Comparison of ENCODE assay signal across 8 cellular contexts in genomic region chr4:47031713-47032404, GRCh38. TPM values are rescaled to one million over a fixed set of nuclear protein-coding genes. Genes with fewer than 3 reads are reported as not detected.
A peak's percentile ranks its signal among the peaks of the same experiment; 100 is the strongest.
DNase-seq lines count a peak whose midpoint lies in the region; ATAC-seq lines count a peak whose summit lies in the region.

No MANE protein-coding gene starts in this region.

- peaks cover 20% of the 10 kb centered on the region for H3K4me1 ChIP-seq in CD4-positive, CD25-positive, alpha-beta regulatory T cell (ENCODE audit: control insufficient read depth, insufficient read depth, low read length, poor library complexity, severe bottlenecking)
- no peaks in the 10 kb centered on the region for H3K4me1 ChIP-seq in right cardiac atrium (ENCODE audit: control insufficient read depth, insufficient read depth, low read length)

- H3K27ac Mint-ChIP-seq in CD4-positive, CD25-positive, alpha-beta regulatory T cell, result no peak overlapping the region
- H3K27ac Mint-ChIP-seq in activated naive CD8-positive, alpha-beta T cell, result no peak overlapping the region

- H3K9me3 Mint-ChIP-seq in CD4-positive, CD25-positive, alpha-beta regulatory T cell, result peaks cover 0 to 5% (median 0%) of the 10 kb centered on the region in 7 donors
- no peaks in the 10 kb centered on the region for H3K9me3 Mint-ChIP-seq in activated naive CD8-positive, alpha-beta T cell (ENCODE audit: low read depth)

- H3K27me3 Mint-ChIP-seq in CD4-positive, CD25-positive, alpha-beta regulatory T cell, result peaks cover 43% of the 10 kb centered on the region
- H3K27me3 Mint-ChIP-seq in activated naive CD8-positive, alpha-beta T cell, result peaks cover 29% of the 10 kb centered on the region

- H3K4me1 Mint-ChIP-seq in CD4-positive, CD25-positive, alpha-beta regulatory T cell, result peaks cover 0 to 22% (median 7%) of the 10 kb centered on the region in 4 donors
- peaks cover 17% of the 10 kb centered on the region for H3K4me1 Mint-ChIP-seq in activated naive CD8-positive, alpha-beta T cell (ENCODE audit: low read depth)

- DNase-seq in CD4-positive, CD25-positive, alpha-beta regulatory T cell, result peak in 1 of 3 donors; percentile 19
- DNase-seq in right cardiac atrium, result peak in 2 of 3 donors; percentile 11 to 46
- DNase-seq in skeletal muscle cell (ENCODE audit: low read depth), result no peak
- no peak for DNase-seq in GOT3 (lab: John Stamatoyannopoulos, UW)
- no peak for DNase-seq in activated CD8-positive, alpha-beta memory T cell treated with anti-CD3 and anti-CD28 coated beads for 24 hours

- H3K36me3 ChIP-seq in CD4-positive, CD25-positive, alpha-beta regulatory T cell (ENCODE audit: control insufficient read depth, insufficient read depth, low read length), result no peaks in the 10 kb centered on the region

- intact Hi-C loops in right cardiac atrium (cut with DNase I), result loop anchor here in 3 of 4 donors (5.0 to 10.0 kb wide), 3 partner anchors 97 to 187 kb away; no protein-coding TSS in a partner anchor

- no peaks in the 10 kb centered on the region for H3K9me3 ChIP-seq in CD4-positive, CD25-positive, alpha-beta regulatory T cell (ENCODE audit: control insufficient read depth in 2 of 2, low read length in 2 of 2)
- H3K9me3 ChIP-seq in right cardiac atrium (ENCODE audit: control insufficient read depth, low read length), result no peaks in the 10 kb centered on the region

- under 1% methylated on average over 19 of the region's 19 CpGs for WGBS in right cardiac atrium

- no peak overlapping the region for H3K27ac ChIP-seq in CD4-positive, CD25-positive, alpha-beta regulatory T cell (ENCODE audit: insufficient read depth, low read length, poor library complexity, severe bottlenecking)
- no peak overlapping the region for H3K27ac ChIP-seq in right cardiac atrium (ENCODE audit: low read length)

- no peak for ATAC-seq in CD4-positive, CD25-positive, alpha-beta regulatory T cell (ENCODE audit: low read depth in 2 of 2)
- ATAC-seq in HG02642 (IDR thresholded peaks at IDR 0.05; ENCODE audit: poor library complexity, unreplicated experiment) (peak; percentile 13), right cardiac atrium (peak; percentile 60 to 66), HG03097 (IDR thresholded peaks at IDR 0.05; ENCODE audit: low FRiP score, unreplicated experiment) (no peak)

- peak overlapping the region; percentile 49 to 75 (median 68) for H3K4me3 Mint-ChIP-seq in CD4-positive, CD25-positive, alpha-beta regulatory T cell
- H3K4me3 Mint-ChIP-seq in activated naive CD8-positive, alpha-beta T cell, result peak overlapping the region; percentile 76

- H3K36me3 Mint-ChIP-seq in CD4-positive, CD25-positive, alpha-beta regulatory T cell, result no peaks in the 10 kb centered on the region
- no peaks in the 10 kb centered on the region for H3K36me3 Mint-ChIP-seq in activated naive CD8-positive, alpha-beta T cell

- peaks cover 32% of the 10 kb centered on the region for H3K27me3 ChIP-seq in CD4-positive, CD25-positive, alpha-beta regulatory T cell (ENCODE audit: control insufficient read depth, insufficient read depth, low read length)
- H3K27me3 ChIP-seq in right cardiac atrium (ENCODE audit: control insufficient read depth, insufficient read depth), result no peaks in the 10 kb centered on the region

- peak overlapping the region; percentile 70 for H3K4me3 ChIP-seq in CD4-positive, CD25-positive, alpha-beta regulatory T cell (ENCODE audit: low read depth, low read length)
- peak overlapping the region; percentile 29 for H3K4me3 ChIP-seq in right cardiac atrium (ENCODE audit: low read length)
- H3K4me3 ChIP-seq in skeletal muscle cell (ENCODE audit: low read depth, low read length), result peak overlapping the region; percentile 51

RNA-seq across cellular contexts. Expression of gene GABRB1, which starts 0.5 kb away (rescaled TPM):
- total RNA-seq in CD4-positive, CD25-positive, alpha-beta regulatory T cell, result not detected
- not detected for polyA plus RNA-seq in CD4-positive, CD25-positive, alpha-beta regulatory T cell
- 1 to 10 TPM; 2.2 to 4.6 (median 3.2) TPM for total RNA-seq in right cardiac atrium
- 1.00 TPM for polyA plus RNA-seq in right cardiac atrium

RNA-seq across cellular contexts. Expression of gene GABRA4, which starts 38.5 kb away (rescaled TPM):
- not detected for total RNA-seq in CD4-positive, CD25-positive, alpha-beta regulatory T cell
- polyA plus RNA-seq in CD4-positive, CD25-positive, alpha-beta regulatory T cell, result not detected
- 1 to 10 TPM in 1 of 4 donors, under 1 TPM in 3; 0.03 to 1.9 (median 0.26) TPM for total RNA-seq in right cardiac atrium
- 0.18 TPM for polyA plus RNA-seq in right cardiac atrium

Comparison
In these comparisons a context has a peak if more than half of its experiments do, and no peak if none do; other contexts are left out.
1. ATAC-seq: peak in HG02642 (single experiment) and right cardiac atrium (2 of 2); none in CD4-positive, CD25-positive, alpha-beta regulatory T cell (0 of 2) and HG03097 (single experiment).
2. DNase-seq: peak in right cardiac atrium (2 of 3); none in skeletal muscle cell (single experiment), GOT3 (single experiment) and activated CD8-positive, alpha-beta memory T cell treated with anti-CD3 and anti-CD28 coated beads for 24 hours (single experiment).
3. Peak in every context shown above with its lines, with median percentiles within 50 percentile points of each other: H3K4me3 ChIP-seq.